In genomic region chr12:14766649-14767215, GRCh38 we compare ENCODE assay signal across 2 cellular contexts.
TF ChIP-seq lines count a peak whose summit lies in the region.

No MANE protein-coding gene starts in this region.

TF ChIP-seq in HepG2, 621 proteins besides CTCF, POLR2A, EP300 and RAD21:
- TF ChIP-seq MAFK (conservative IDR thresholded peaks at IDR 0.05 in 1 of 2, IDR thresholded peaks at IDR 0.05 in 1 of 2; ENCODE audit: low read length in 2 of 2) (peak; percentile 28 to 30; a peak in 1 of 4 replicates), MBNL3 (CRISPR knock-in tag; conservative IDR thresholded peaks at IDR 0.05) (no peak)
TF ChIP-seq in HepG2: peak in this region for 1.

TF ChIP-seq in H1, 55 proteins besides CTCF, POLR2A, EP300 and RAD21:
- TF ChIP-seq POLR2AphosphoS5 (IDR thresholded peaks at IDR 0.05; ENCODE audit: low read depth, low read length) (peak; percentile 68; the same call in 1 of the 2 replicates), SAP30 (IDR thresholded peaks at IDR 0.05; ENCODE audit: insufficient read depth, insufficient replicate concordance, low read length) (no peak)
TF ChIP-seq in H1: peak in this region for 1.
